ENCODE assay signal across 1 cellular context in the genomic region with DNA sequence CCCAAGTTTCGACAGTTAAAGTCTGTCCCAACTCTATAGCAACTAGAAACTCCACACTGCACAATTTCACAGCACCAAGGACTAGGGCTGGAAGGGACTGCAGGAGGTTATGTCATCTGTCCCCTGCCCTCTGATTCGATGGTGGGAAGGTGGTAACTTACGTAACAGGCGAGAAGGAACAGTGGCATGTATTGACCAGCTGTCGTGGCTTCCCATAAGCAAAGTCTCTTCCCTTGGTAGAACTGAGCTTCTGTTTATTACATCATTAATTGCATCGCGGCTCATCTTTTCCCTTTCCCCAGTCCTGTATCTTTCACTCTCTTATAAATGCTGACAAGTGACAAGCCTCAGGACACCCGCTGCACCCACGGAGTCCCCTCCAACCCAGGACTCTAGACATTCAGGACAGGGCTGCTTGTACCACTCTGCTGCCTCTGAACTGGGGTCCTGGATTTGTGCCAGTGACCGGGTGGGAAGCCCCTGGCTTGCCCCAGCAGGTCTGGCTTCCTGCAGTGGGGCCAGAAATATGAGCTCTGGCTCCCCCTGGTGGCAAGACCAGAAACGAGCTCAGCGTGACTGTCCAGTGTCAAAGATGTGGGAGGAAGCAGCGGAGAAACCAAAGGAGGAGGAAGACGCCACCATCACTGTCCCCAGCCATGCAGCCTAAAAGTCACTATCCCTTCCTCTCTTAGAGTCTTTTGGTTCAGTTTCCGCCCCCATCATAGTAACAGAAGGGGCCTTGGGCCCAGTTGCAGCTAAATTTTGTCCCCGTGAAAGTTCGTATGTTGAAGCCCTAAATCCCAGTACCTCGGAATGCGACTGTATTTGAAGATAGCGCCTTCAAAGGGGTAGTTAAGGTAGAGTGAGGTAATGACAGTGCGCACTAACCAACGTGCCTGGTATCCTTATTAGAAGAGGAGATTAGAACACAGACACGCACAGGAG.
TF ChIP-seq lines count a peak whose summit lies in the region.

No MANE protein-coding gene starts in this region.

TF ChIP-seq in GM12878, 131 proteins besides CTCF, POLR2A, EP300 and RAD21 (continued from another document):
- TF ChIP-seq TAF1 (IDR thresholded peaks at IDR 0.05; ENCODE audit: borderline replicate concordance, low read depth, low read length) (no peak), TCF3 (IDR thresholded peaks at IDR 0.05; ENCODE audit: borderline replicate concordance, insufficient read depth, low read depth, low read length) (no peak), ZNF217 (IDR thresholded peaks at IDR 0.05) (no peak), SMC3 (IDR thresholded peaks at IDR 0.05; ENCODE audit: borderline replicate concordance, low read length) (peak; percentile 85), STAT3 (IDR thresholded peaks at IDR 0.05; ENCODE audit: low read depth, low read length) (no peak), CHD4 (IDR thresholded peaks at IDR 0.05) (no peak), HDAC6 (IDR thresholded peaks at IDR 0.05; ENCODE audit: unreplicated experiment) (no peak), CREB1 (IDR thresholded peaks at IDR 0.05; ENCODE audit: low read depth) (no peak), JUND (IDR thresholded peaks at IDR 0.05; ENCODE audit: low read depth, low read length) (no peak), CBFB (IDR thresholded peaks at IDR 0.05; ENCODE audit: low read depth) (0 out of 2 replicates have a peak, but pooled peaks have one; percentile 25), POLR2AphosphoS5 (IDR thresholded peaks at IDR 0.05; ENCODE audit: low read length) (no peak), HDAC2 (IDR thresholded peaks at IDR 0.05) (no peak), MTA2 (IDR thresholded peaks at IDR 0.05; ENCODE audit: low read depth) (no peak), JUNB (IDR thresholded peaks at IDR 0.05) (no peak), EED (IDR thresholded peaks at IDR 0.05; ENCODE audit: low read depth) (no peak), STAT1 (conservative IDR thresholded peaks at IDR 0.05) (no peak), ZBTB11 (CRISPR knock-in tag; IDR thresholded peaks at IDR 0.05) (no peak), NBN (IDR thresholded peaks at IDR 0.05) (0 out of 2 replicates have a peak, but pooled peaks have one; percentile 25), NFYA (IDR thresholded peaks at IDR 0.05; ENCODE audit: borderline replicate concordance, low read depth, low read length) (no peak), YBX1 (IDR thresholded peaks at IDR 0.05) (no peak), NR2C2 (IDR thresholded peaks at IDR 0.05; ENCODE audit: borderline replicate concordance, control insufficient read depth, insufficient read length, low read depth) (no peak), SMARCA5 (IDR thresholded peaks at IDR 0.05) (0 out of 2 replicates have a peak, but pooled peaks have one; percentile 28), SMAD5 (IDR thresholded peaks at IDR 0.05; ENCODE audit: low read depth) (no peak), ZNF207 (IDR thresholded peaks at IDR 0.05; ENCODE audit: borderline replicate concordance) (0 out of 2 replicates have a peak, but pooled peaks have one; percentile 15), FOXM1 (IDR thresholded peaks at IDR 0.05; ENCODE audit: low read depth, low read length) (no peak), ESRRA (IDR thresholded peaks at IDR 0.05; ENCODE audit: low read length) (no peak), BCL11A (IDR thresholded peaks at IDR 0.05; ENCODE audit: low read depth, low read length) (no peak), IRF4 (IDR thresholded peaks at IDR 0.05; ENCODE audit: low read depth, low read length) (0 out of 2 replicates have a peak, but pooled peaks have one; percentile 34), ZZZ3 (IDR thresholded peaks at IDR 0.05; ENCODE audit: control insufficient read depth, insufficient read length, low read depth) (no peak), PKNOX1 (IDR thresholded peaks at IDR 0.05) (no peak), RELA (IDR thresholded peaks at IDR 0.05; ENCODE audit: borderline replicate concordance, partially characterized antibody) (peak; percentile 89), TARDBP (IDR thresholded peaks at IDR 0.05; ENCODE audit: borderline replicate concordance) (no peak), CEBPB (IDR thresholded peaks at IDR 0.05; ENCODE audit: borderline replicate concordance in 1 of 2, low read depth in 2 of 2, low read length in 2 of 2) (no peak), NFIC (IDR thresholded peaks at IDR 0.05; ENCODE audit: low read depth, low read length) (no peak), HDGF (IDR thresholded peaks at IDR 0.05) (no peak), SPI1 (IDR thresholded peaks at IDR 0.05; ENCODE audit: borderline replicate concordance, insufficient read depth, low read depth, low read length) (no peak), KDM1A (IDR thresholded peaks at IDR 0.05; ENCODE audit: borderline replicate concordance) (no peak)
- TF ChIP-seq, protein P1, sequence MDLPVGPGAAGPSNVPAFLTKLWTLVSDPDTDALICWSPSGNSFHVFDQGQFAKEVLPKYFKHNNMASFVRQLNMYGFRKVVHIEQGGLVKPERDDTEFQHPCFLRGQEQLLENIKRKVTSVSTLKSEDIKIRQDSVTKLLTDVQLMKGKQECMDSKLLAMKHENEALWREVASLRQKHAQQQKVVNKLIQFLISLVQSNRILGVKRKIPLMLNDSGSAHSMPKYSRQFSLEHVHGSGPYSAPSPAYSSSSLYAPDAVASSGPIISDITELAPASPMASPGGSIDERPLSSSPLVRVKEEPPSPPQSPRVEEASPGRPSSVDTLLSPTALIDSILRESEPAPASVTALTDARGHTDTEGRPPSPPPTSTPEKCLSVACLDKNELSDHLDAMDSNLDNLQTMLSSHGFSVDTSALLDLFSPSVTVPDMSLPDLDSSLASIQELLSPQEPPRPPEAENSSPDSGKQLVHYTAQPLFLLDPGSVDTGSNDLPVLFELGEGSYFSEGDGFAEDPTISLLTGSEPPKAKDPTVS (IDR thresholded peaks at IDR 0.05; ENCODE audit: low read depth, low read length), result no peak
- TF ChIP-seq, protein P2, sequence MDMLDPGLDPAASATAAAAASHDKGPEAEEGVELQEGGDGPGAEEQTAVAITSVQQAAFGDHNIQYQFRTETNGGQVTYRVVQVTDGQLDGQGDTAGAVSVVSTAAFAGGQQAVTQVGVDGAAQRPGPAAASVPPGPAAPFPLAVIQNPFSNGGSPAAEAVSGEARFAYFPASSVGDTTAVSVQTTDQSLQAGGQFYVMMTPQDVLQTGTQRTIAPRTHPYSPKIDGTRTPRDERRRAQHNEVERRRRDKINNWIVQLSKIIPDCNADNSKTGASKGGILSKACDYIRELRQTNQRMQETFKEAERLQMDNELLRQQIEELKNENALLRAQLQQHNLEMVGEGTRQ (IDR thresholded peaks at IDR 0.05; ENCODE audit: borderline replicate concordance, low read depth, low read length), result no peak
- TF ChIP-seq, protein P3, sequence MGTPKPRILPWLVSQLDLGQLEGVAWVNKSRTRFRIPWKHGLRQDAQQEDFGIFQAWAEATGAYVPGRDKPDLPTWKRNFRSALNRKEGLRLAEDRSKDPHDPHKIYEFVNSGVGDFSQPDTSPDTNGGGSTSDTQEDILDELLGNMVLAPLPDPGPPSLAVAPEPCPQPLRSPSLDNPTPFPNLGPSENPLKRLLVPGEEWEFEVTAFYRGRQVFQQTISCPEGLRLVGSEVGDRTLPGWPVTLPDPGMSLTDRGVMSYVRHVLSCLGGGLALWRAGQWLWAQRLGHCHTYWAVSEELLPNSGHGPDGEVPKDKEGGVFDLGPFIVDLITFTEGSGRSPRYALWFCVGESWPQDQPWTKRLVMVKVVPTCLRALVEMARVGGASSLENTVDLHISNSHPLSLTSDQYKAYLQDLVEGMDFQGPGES (IDR thresholded peaks at IDR 0.05), result no peak
- TF ChIP-seq, protein P4, sequence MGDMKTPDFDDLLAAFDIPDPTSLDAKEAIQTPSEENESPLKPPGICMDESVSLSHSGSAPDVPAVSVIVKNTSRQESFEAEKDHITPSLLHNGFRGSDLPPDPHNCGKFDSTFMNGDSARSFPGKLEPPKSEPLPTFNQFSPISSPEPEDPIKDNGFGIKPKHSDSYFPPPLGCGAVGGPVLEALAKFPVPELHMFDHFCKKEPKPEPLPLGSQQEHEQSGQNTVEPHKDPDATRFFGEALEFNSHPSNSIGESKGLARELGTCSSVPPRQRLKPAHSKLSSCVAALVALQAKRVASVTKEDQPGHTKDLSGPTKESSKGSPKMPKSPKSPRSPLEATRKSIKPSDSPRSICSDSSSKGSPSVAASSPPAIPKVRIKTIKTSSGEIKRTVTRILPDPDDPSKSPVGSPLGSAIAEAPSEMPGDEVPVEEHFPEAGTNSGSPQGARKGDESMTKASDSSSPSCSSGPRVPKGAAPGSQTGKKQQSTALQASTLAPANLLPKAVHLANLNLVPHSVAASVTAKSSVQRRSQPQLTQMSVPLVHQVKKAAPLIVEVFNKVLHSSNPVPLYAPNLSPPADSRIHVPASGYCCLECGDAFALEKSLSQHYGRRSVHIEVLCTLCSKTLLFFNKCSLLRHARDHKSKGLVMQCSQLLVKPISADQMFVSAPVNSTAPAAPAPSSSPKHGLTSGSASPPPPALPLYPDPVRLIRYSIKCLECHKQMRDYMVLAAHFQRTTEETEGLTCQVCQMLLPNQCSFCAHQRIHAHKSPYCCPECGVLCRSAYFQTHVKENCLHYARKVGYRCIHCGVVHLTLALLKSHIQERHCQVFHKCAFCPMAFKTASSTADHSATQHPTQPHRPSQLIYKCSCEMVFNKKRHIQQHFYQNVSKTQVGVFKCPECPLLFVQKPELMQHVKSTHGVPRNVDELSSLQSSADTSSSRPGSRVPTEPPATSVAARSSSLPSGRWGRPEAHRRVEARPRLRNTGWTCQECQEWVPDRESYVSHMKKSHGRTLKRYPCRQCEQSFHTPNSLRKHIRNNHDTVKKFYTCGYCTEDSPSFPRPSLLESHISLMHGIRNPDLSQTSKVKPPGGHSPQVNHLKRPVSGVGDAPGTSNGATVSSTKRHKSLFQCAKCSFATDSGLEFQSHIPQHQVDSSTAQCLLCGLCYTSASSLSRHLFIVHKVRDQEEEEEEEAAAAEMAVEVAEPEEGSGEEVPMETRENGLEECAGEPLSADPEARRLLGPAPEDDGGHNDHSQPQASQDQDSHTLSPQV (IDR thresholded peaks at IDR 0.05), result no peak
- TF ChIP-seq, protein P5, sequence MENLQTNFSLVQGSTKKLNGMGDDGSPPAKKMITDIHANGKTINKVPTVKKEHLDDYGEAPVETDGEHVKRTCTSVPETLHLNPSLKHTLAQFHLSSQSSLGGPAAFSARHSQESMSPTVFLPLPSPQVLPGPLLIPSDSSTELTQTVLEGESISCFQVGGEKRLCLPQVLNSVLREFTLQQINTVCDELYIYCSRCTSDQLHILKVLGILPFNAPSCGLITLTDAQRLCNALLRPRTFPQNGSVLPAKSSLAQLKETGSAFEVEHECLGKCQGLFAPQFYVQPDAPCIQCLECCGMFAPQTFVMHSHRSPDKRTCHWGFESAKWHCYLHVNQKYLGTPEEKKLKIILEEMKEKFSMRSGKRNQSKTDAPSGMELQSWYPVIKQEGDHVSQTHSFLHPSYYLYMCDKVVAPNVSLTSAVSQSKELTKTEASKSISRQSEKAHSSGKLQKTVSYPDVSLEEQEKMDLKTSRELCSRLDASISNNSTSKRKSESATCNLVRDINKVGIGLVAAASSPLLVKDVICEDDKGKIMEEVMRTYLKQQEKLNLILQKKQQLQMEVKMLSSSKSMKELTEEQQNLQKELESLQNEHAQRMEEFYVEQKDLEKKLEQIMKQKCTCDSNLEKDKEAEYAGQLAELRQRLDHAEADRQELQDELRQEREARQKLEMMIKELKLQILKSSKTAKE (IDR thresholded peaks at IDR 0.05; ENCODE audit: low read depth, poor library complexity, severe bottlenecking), result peak; percentile 65
TF ChIP-seq in GM12878: peak in this region for 17.
